Comparison of ENCODE assay signal across 22 cellular contexts in genomic region chr1:209323743-209324142, GRCh38.
"Had no signal": no experiment of that assay in that cellular context is flagged by ENCODE, and none has a peak within 500 bp of the region (broad histone marks: within the 10 kb centered on the region; RNA-seq: fewer than 3 reads in every experiment).

No MANE protein-coding gene starts in this region.

- H3K4me3 ChIP-seq: adrenal gland, body of pancreas, tibial nerve, vagina had no signal

- ATAC-seq: activated CD8-positive, alpha-beta T cell treated with anti-CD3 and anti-CD28 coated beads, Interleukin-2, amount 10 ng/mL, durations not matched to agents 7 days and 5 days; body of pancreas; left ventricle myocardium superior; natural killer cell had no signal

- H3K27ac ChIP-seq: adrenal gland, body of pancreas, neutrophil, parathyroid adenoma, tibial nerve, vagina had no signal

- H3K27me3 ChIP-seq: adrenal gland, body of pancreas, neutrophil, tibial nerve, vagina had no signal

- H3K9me3 ChIP-seq: adrenal gland, body of pancreas, neutrophil, vagina had no signal

- H2AFZ ChIP-seq: parathyroid adenoma had no signal

- DNase-seq: activated CD4-positive, alpha-beta T cell treated with anti-CD3 and anti-CD28 coated beads, Interleukin-2, amount 10 ng/mL, durations not matched to agents 24 days and 14 days; activated CD4-positive, CD25-positive, alpha-beta regulatory T cell; activated CD8-positive, alpha-beta memory T cell treated with anti-CD3 and anti-CD28 coated beads, Interleukin-2, amount 50 U/mL, for 4 hours; activated CD8-positive, alpha-beta T cell treated with anti-CD3 and anti-CD28 coated beads, Interleukin-2, amount 10 ng/mL, durations not matched to agents 7 days and 5 days; activated effector memory CD4-positive, alpha-beta T cell treated with anti-CD3 and anti-CD28 coated beads, Interleukin-2, amount 50 U/mL, for 16 hours; activated T-cell treated with anti-CD3 and anti-CD28 coated beads, Interleukin-2, amount 50 U/mL, for 48 hours; body of pancreas; effector CD8-positive, alpha-beta T cell; hippocampal formation; left ventricle myocardium superior; mesenchymal stem cell; natural killer cell; small intestine; stimulated activated CD4-positive, alpha-beta T cell treated with anti-CD3 and anti-CD28 coated beads, Interleukin-4, amount 100 ng/mL, for 24 hours; stimulated activated naive CD4-positive, alpha-beta T cell; substantia nigra; T-helper 2 cell had no signal

- H3K4me1 ChIP-seq: body of pancreas, parathyroid adenoma, tibial nerve, vagina had no signal

- H3K36me3 ChIP-seq: adrenal gland, neutrophil, tibial nerve, vagina had no signal

- H3K9ac ChIP-seq: parathyroid adenoma had no signal

- H3K79me2 ChIP-seq: parathyroid adenoma had no signal
